Comparison of ENCODE assay signal across 1 cellular context in genomic region chr10:93816123-93816747, GRCh38.
TF ChIP-seq lines count a peak whose summit lies in the region.

No MANE protein-coding gene starts in this region.

TF ChIP-seq in H1, 55 proteins besides CTCF, POLR2A, EP300 and RAD21 (continued from another document):
- no peak for TF ChIP-seq CHD7 (IDR thresholded peaks at IDR 0.05; ENCODE audit: insufficient replicate concordance, low read length)
- no peak for TF ChIP-seq SRF (IDR thresholded peaks at IDR 0.05; ENCODE audit: low read depth, low read length)
- no peak for TF ChIP-seq MAFK (IDR thresholded peaks at IDR 0.05; ENCODE audit: low read depth, low read length)
- TF ChIP-seq TEAD4 (IDR thresholded peaks at IDR 0.05; ENCODE audit: low read depth, low read length), result no peak
- TF ChIP-seq SP4 (IDR thresholded peaks at IDR 0.05; ENCODE audit: low read length), result no peak
- no peak for TF ChIP-seq SIN3A (conservative IDR thresholded peaks at IDR 0.05 in 1 of 2, IDR thresholded peaks at IDR 0.05 in 1 of 2; ENCODE audit: low read depth in 1 of 2, low read length in 2 of 2)
- TF ChIP-seq NRF1 (IDR thresholded peaks at IDR 0.05; ENCODE audit: low read depth, low read length), result no peak
- TF ChIP-seq ATF2 (IDR thresholded peaks at IDR 0.05; ENCODE audit: low read length), result no peak
- TF ChIP-seq CHD1 (IDR thresholded peaks at IDR 0.05; ENCODE audit: low read depth, low read length), result no peak
